Comparison of ENCODE assay signal across 1 cellular context in the genomic region with DNA sequence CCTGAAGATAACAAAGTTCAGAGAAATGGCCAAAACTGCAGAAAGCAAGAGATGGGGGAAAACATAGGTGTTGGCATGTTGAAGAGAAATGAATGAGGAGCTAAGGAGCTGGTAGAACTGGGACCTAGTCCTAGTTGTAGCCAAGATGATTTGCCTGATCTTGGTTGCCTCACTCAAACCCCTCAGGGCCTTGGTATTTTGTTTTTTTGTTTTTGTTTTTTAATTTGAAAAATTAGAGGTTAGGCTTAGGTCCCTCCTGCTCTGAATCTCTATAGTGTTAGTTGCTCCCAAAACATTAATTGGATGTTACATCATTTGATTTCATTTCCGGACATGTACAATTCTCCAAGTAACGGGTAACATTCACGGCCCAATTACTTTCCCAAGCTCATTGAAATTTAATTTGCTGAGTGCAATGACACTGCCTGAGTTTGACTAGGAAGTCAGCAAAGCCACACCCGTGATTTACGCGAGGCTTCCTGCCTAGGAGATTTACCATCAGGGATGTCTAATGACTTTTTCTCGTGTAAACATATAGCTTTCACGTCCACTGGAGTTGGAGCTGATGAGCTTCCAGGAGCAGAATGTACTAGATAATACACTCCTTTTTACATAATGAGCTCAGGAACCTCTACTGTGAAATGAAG.
A peak's percentile ranks its signal among the peaks of the same experiment; 100 is the strongest.
TF ChIP-seq lines count a peak whose summit lies in the region.

No MANE protein-coding gene starts in this region.

TF ChIP-seq in HEK293, 187 proteins besides CTCF, POLR2A, EP300 and RAD21 (continued from another document and continues in another):
- TF ChIP-seq SALL2 (tag by site-specific recombination; IDR thresholded peaks at IDR 0.05; ENCODE audit: borderline replicate concordance) (no peak), ZNF639 (tag by site-specific recombination; IDR thresholded peaks at IDR 0.05) (no peak), BCL11A (tag by site-specific recombination; IDR thresholded peaks at IDR 0.05; ENCODE audit: low read depth) (no peak), ZNF366 (tag by site-specific recombination; conservative IDR thresholded peaks at IDR 0.05) (0 out of 2 replicates have a peak, but pooled peaks have one; percentile 19), FEZF1 (tag by site-specific recombination; IDR thresholded peaks at IDR 0.05) (peak; percentile 49), KLF17 (tag by site-specific recombination; IDR thresholded peaks at IDR 0.05) (peak; percentile 46; the same call in 1 of the 2 replicates), ZNF768 (tag by site-specific recombination; IDR thresholded peaks at IDR 0.05) (no peak), ZNF701 (tag by site-specific recombination; IDR thresholded peaks at IDR 0.05) (no peak), TRIM28 (IDR thresholded peaks at IDR 0.05; ENCODE audit: borderline replicate concordance, low read length) (no peak), SETDB1 (IDR thresholded peaks at IDR 0.05; ENCODE audit: insufficient read length, low read length) (no peak), ZNF280C (tag by site-specific recombination; IDR thresholded peaks at IDR 0.05) (no peak), ZSCAN23 (tag by site-specific recombination; IDR thresholded peaks at IDR 0.05) (no peak), SCRT2 (tag by site-specific recombination; IDR thresholded peaks at IDR 0.05) (no peak), ZNF76 (tag by site-specific recombination; IDR thresholded peaks at IDR 0.05; ENCODE audit: borderline replicate concordance, low read depth) (no peak), ZNF239 (tag by site-specific recombination; IDR thresholded peaks at IDR 0.05) (no peak), ZNF311 (tag by site-specific recombination; IDR thresholded peaks at IDR 0.05; ENCODE audit: borderline replicate concordance) (no peak), KLF9 (tag by site-specific recombination; IDR thresholded peaks at IDR 0.05; ENCODE audit: low read depth) (no peak), ZNF747 (tag by site-specific recombination; IDR thresholded peaks at IDR 0.05) (no peak), SP7 (tag by site-specific recombination; IDR thresholded peaks at IDR 0.05) (peak; percentile 74), ZNF174 (tag by site-specific recombination; IDR thresholded peaks at IDR 0.05) (no peak), ZNF214 (tag by site-specific recombination; IDR thresholded peaks at IDR 0.05; ENCODE audit: borderline replicate concordance) (no peak), ZNF624 (tag by site-specific recombination; IDR thresholded peaks at IDR 0.05) (no peak), ZNF777 (tag by site-specific recombination; IDR thresholded peaks at IDR 0.05; ENCODE audit: borderline replicate concordance) (no peak), MYNN (tag by site-specific recombination; IDR thresholded peaks at IDR 0.05; ENCODE audit: borderline replicate concordance) (no peak), ZXDB (tag by site-specific recombination; IDR thresholded peaks at IDR 0.05) (no peak), ZNF518A (tag by site-specific recombination; conservative IDR thresholded peaks at IDR 0.05; ENCODE audit: low read depth) (no peak), ZNF416 (tag by site-specific recombination; IDR thresholded peaks at IDR 0.05) (no peak), ZNF169 (tag by site-specific recombination; IDR thresholded peaks at IDR 0.05) (no peak), ZNF324 (tag by site-specific recombination; IDR thresholded peaks at IDR 0.05) (no peak), ZNF391 (tag by site-specific recombination; IDR thresholded peaks at IDR 0.05; ENCODE audit: borderline replicate concordance, low read depth) (no peak), YY1 (tag by site-specific recombination; IDR thresholded peaks at IDR 0.05) (no peak), ZFP69B (tag by site-specific recombination; IDR thresholded peaks at IDR 0.05) (no peak), ZNF155 (tag by site-specific recombination; IDR thresholded peaks at IDR 0.05) (no peak), ZNF560 (tag by site-specific recombination; IDR thresholded peaks at IDR 0.05; ENCODE audit: borderline replicate concordance) (no peak), PRDM4 (tag by site-specific recombination; IDR thresholded peaks at IDR 0.05) (peak; percentile 49; the same call in 1 of the 2 replicates), ZNF670 (tag by site-specific recombination; IDR thresholded peaks at IDR 0.05; ENCODE audit: low read depth) (no peak), ZNF548 (tag by site-specific recombination; IDR thresholded peaks at IDR 0.05) (no peak), ZNF341 (tag by site-specific recombination; IDR thresholded peaks at IDR 0.05; ENCODE audit: low read depth) (no peak), IKZF3 (tag by site-specific recombination; IDR thresholded peaks at IDR 0.05) (peak; percentile 25; the same call in 1 of the 2 replicates)
- TF ChIP-seq, protein P1, sequence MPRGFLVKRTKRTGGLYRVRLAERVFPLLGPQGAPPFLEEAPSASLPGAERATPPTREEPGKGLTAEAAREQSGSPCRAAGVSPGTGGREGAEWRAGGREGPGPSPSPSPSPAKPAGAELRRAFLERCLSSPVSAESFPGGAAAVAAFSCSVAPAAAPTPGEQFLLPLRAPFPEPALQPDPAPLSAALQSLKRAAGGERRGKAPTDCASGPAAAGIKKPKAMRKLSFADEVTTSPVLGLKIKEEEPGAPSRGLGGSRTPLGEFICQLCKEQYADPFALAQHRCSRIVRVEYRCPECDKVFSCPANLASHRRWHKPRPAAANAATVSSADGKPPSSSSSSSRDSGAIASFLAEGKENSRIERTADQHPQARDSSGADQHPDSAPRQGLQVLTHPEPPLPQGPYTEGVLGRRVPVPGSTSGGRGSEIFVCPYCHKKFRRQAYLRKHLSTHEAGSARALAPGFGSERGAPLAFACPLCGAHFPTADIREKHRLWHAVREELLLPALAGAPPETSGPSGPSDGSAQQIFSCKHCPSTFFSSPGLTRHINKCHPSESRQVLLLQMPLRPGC (tag by site-specific recombination; IDR thresholded peaks at IDR 0.05), result 0 out of 2 replicates have a peak, but pooled peaks have one; percentile 56
- TF ChIP-seq, protein P2, sequence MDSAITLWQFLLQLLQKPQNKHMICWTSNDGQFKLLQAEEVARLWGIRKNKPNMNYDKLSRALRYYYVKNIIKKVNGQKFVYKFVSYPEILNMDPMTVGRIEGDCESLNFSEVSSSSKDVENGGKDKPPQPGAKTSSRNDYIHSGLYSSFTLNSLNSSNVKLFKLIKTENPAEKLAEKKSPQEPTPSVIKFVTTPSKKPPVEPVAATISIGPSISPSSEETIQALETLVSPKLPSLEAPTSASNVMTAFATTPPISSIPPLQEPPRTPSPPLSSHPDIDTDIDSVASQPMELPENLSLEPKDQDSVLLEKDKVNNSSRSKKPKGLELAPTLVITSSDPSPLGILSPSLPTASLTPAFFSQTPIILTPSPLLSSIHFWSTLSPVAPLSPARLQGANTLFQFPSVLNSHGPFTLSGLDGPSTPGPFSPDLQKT (IDR thresholded peaks at IDR 0.05; ENCODE audit: borderline replicate concordance, low read depth, low read length), result no peak
- TF ChIP-seq, protein P3, sequence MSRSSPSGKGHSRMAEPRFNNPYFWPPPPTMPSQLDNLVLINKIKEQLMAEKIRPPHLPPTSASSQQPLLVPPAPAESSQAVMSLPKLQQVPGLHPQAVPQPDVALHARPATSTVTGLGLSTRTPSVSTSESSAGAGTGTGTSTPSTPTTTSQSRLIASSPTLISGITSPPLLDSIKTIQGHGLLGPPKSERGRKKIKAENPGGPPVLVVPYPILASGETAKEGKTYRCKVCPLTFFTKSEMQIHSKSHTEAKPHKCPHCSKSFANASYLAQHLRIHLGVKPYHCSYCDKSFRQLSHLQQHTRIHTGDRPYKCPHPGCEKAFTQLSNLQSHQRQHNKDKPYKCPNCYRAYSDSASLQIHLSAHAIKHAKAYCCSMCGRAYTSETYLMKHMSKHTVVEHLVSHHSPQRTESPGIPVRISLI (tag by site-specific recombination; IDR thresholded peaks at IDR 0.05), result no peak
- TF ChIP-seq, protein P4, sequence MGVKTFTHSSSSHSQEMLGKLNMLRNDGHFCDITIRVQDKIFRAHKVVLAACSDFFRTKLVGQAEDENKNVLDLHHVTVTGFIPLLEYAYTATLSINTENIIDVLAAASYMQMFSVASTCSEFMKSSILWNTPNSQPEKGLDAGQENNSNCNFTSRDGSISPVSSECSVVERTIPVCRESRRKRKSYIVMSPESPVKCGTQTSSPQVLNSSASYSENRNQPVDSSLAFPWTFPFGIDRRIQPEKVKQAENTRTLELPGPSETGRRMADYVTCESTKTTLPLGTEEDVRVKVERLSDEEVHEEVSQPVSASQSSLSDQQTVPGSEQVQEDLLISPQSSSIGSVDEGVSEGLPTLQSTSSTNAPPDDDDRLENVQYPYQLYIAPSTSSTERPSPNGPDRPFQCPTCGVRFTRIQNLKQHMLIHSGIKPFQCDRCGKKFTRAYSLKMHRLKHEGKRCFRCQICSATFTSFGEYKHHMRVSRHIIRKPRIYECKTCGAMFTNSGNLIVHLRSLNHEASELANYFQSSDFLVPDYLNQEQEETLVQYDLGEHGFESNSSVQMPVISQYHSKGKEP (tag by site-specific recombination; IDR thresholded peaks at IDR 0.05), result peak; percentile 49; the same call in 1 of the 2 replicates
